20 cellular contexts compared by ENCODE assay signal in the genomic region with DNA sequence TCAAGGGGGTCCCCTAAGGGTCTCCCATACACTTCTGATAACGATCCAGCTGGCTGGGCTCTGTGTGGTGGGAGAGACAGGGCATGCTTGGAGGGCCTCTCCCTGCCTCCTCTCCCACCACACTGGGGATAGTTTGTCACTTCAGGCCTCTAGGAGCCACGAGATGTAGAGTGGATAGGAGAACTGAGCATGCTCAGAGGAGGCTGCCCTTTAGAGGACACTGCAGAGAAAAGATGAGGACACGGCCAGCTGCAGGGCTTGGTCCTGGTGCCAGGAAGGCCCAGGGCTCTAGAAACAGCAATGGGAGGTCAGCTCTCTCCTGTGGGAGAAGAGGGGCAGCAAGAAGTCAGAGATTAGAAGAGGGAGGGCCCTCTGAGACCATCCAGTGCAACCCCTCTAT.
"Had no signal": no experiment of that assay in that cellular context is flagged by ENCODE, and none has a peak within 500 bp of the region (broad histone marks: within the 10 kb centered on the region; RNA-seq: fewer than 3 reads in every experiment).

No MANE protein-coding gene starts in this region.

- H2AFZ ChIP-seq: parathyroid adenoma had no signal

- H3K4me3 ChIP-seq: colonic mucosa, heart left ventricle, prostate gland, spleen, thoracic aorta, transverse colon had no signal

- H3K4me1 Mint-ChIP-seq: endodermal cell had no signal

- FAIRE-seq: frontal cortex had no signal

- DNase-seq: colonic mucosa; dermis blood vessel endothelial cell; effector CD4-positive, alpha-beta T cell; endodermal cell; heart left ventricle; hippocampal formation; mammary epithelial cell; naive thymus-derived CD8-positive, alpha-beta T cell; spleen; stimulated activated CD4-positive, alpha-beta T cell treated with anti-CD3 and anti-CD28 coated beads, Interleukin-15, amount 100 ng/mL, for 24 hours; stimulated activated CD4-positive, alpha-beta T cell treated with anti-CD3 and anti-CD28 coated beads, Interleukin-1b, Interleukin-23, amount 100 ng/mL, for 48 hours; stimulated activated CD4-positive, alpha-beta T cell treated with anti-CD3 and anti-CD28 coated beads, Interleukin-4, amount 100 ng/mL, for 4 hours; stimulated activated naive B cell treated with anti-CD40 and anti-IgM and Interleukin-4, amounts not matched to agents 10 μg/mL and 1 μg/mL and 100 μg/mL, for 72 hours; stimulated activated naive CD8-positive, alpha-beta T cell treated with anti-CD3 and anti-CD28 coated beads, Interleukin-15, amount 100 ng/mL, for 72 hours; transverse colon had no signal

- H3K4me3 Mint-ChIP-seq: endodermal cell; naive thymus-derived CD8-positive, alpha-beta T cell; stimulated activated naive B cell treated with anti-CD40 and anti-IgM and Interleukin-4, amounts not matched to agents 10 μg/mL and 1 μg/mL and 100 μg/mL, for 72 hours; stimulated activated naive CD8-positive, alpha-beta T cell treated with anti-CD3 and anti-CD28 coated beads, Interleukin-15, amount 100 ng/mL, for 72 hours had no signal

- ATAC-seq: heart left ventricle; naive thymus-derived CD8-positive, alpha-beta T cell; sciatic nerve; stimulated activated naive B cell treated with anti-CD40 and anti-IgM and Interleukin-4, amounts not matched to agents 10 μg/mL and 1 μg/mL and 100 μg/mL, for 72 hours; stimulated activated naive CD8-positive, alpha-beta T cell treated with anti-CD3 and anti-CD28 coated beads, Interleukin-15, amount 100 ng/mL, for 72 hours had no signal

- H3K4me1 ChIP-seq: colonic mucosa, parathyroid adenoma, prostate gland had no signal

- H3K27ac Mint-ChIP-seq: endodermal cell; stimulated activated naive B cell treated with anti-CD40 and anti-IgM and Interleukin-4, amounts not matched to agents 10 μg/mL and 1 μg/mL and 100 μg/mL, for 72 hours had no signal

- H3K27me3 Mint-ChIP-seq: naive thymus-derived CD8-positive, alpha-beta T cell; stimulated activated naive B cell treated with anti-CD40 and anti-IgM and Interleukin-4, amounts not matched to agents 10 μg/mL and 1 μg/mL and 100 μg/mL, for 72 hours; stimulated activated naive CD8-positive, alpha-beta T cell treated with anti-CD3 and anti-CD28 coated beads, Interleukin-15, amount 100 ng/mL, for 72 hours had no signal

- H3K27me3 ChIP-seq: colonic mucosa, heart left ventricle, spleen, transverse colon had no signal

- H3K27ac ChIP-seq: colonic mucosa, parathyroid adenoma, prostate gland, thoracic aorta, transverse colon had no signal

- H3K9me3 ChIP-seq: colonic mucosa, heart left ventricle, prostate gland, spleen, thoracic aorta, transverse colon had no signal

- H3K9me3 Mint-ChIP-seq: endodermal cell; naive thymus-derived CD8-positive, alpha-beta T cell; stimulated activated naive B cell treated with anti-CD40 and anti-IgM and Interleukin-4, amounts not matched to agents 10 μg/mL and 1 μg/mL and 100 μg/mL, for 72 hours; stimulated activated naive CD8-positive, alpha-beta T cell treated with anti-CD3 and anti-CD28 coated beads, Interleukin-15, amount 100 ng/mL, for 72 hours had no signal

- H3K9ac ChIP-seq: parathyroid adenoma had no signal

- H3K36me3 ChIP-seq: colonic mucosa, prostate gland, thoracic aorta, transverse colon had no signal
